ENCODE assay signal across 14 cellular contexts in genomic region chr15:90358124-90359033, GRCh38. TPM values are rescaled to one million over a fixed set of nuclear protein-coding genes. Genes with fewer than 3 reads are reported as not detected.
DNase-seq lines count a peak whose midpoint lies in the region; ATAC-seq and TF ChIP-seq lines count a peak whose summit lies in the region.
"Had no signal": no experiment of that assay in that cellular context is flagged by ENCODE, and none has a peak within 500 bp of the region (broad histone marks: within the 10 kb centered on the region; RNA-seq: fewer than 3 reads in every experiment).

No MANE protein-coding gene starts in this region.

- peaks cover 8% of the 10 kb centered on the region; the same call in 1 of the 2 replicates for H3K36me3 ChIP-seq in PC-9 (ENCODE audit: low read depth)
- no peaks in the 10 kb centered on the region for H3K36me3 ChIP-seq in smooth muscle cell (ENCODE audit: low read depth)
- H3K36me3 ChIP-seq in psoas muscle (ENCODE audit: insufficient read depth in 1 of 2, low read depth in 1 of 2) = peaks cover 4 to 68% of the 10 kb centered on the region in 2 donors
- H3K36me3 ChIP-seq: BE2C had no signal

- peak overlapping the region; percentile 66 for H3K27ac ChIP-seq in PC-9
- H3K27ac ChIP-seq in epithelial cell of prostate = peak overlapping the region; percentile 67
- peak overlapping the region; percentile 34 for H3K27ac ChIP-seq in smooth muscle cell (ENCODE audit: low read depth)
- no peak overlapping the region for H3K27ac ChIP-seq in psoas muscle

- CTCF ChIA-PET in activated CD8-positive, alpha-beta T cell treated with anti-CD3 and anti-CD28 coated beads for 36 hours (lab: Charles Lee) = interaction anchor here (0.9 to 1.7 kb wide), 2 partner anchors 27 to 37 kb away, joined by 3 to 4 read pairs; no protein-coding TSS in a partner anchor
- CTCF ChIA-PET in activated CD8-positive, alpha-beta T cell treated with anti-CD3 and anti-CD28 coated beads, Interleukin-2, amount 10 ng/mL, durations not matched to agents 7 days and 5 days (lab: Charles Lee) = interaction anchor here (0.9 to 6.5 kb wide), 3 partner anchors 19 to 598 kb away, joined by 3 to 80 read pairs (median 4); no protein-coding TSS in a partner anchor
- CTCF ChIA-PET in PC-9 (lab: Charles Lee) = interaction anchor here (0.6 kb wide), 2 partner anchors 319 to 545 kb away, joined by 3 read pairs; partner anchors contain the start of gene MAN2A2

- peaks cover 18% of the 10 kb centered on the region for H3F3A ChIP-seq in PC-9 (ENCODE audit: insufficient read depth, low read depth)
- H3F3A ChIP-seq in smooth muscle cell (ENCODE audit: low read depth) = no peaks in the 10 kb centered on the region

- no peaks in the 10 kb centered on the region for H3K9me3 Mint-ChIP-seq in activated CD8-positive, alpha-beta T cell treated with anti-CD3 and anti-CD28 coated beads for 36 hours
- no peaks in the 10 kb centered on the region for H3K9me3 Mint-ChIP-seq in activated CD8-positive, alpha-beta T cell treated with anti-CD3 and anti-CD28 coated beads, Interleukin-2, amount 10 ng/mL, durations not matched to agents 7 days and 5 days (ENCODE audit: insufficient read depth)
- H3K9me3 Mint-ChIP-seq: activated T-helper 1 cell treated with anti-CD3 and anti-CD28 coated beads, Interleukin-12 subunit alpha, Interleukin-12 subunit beta, Interleukin-2, Interleukin-4 antibody, amounts not matched to agents 30 ng/mL and 10 ng/mL and 1 ng/mL, durations not matched to agents 14 hours and 24 hours and 36 hours had no signal

- no peak overlapping the region for H3K4me3 ChIP-seq in PC-9
- H3K4me3 ChIP-seq in smooth muscle cell = no peak overlapping the region
- no peak overlapping the region for H3K4me3 ChIP-seq in psoas muscle

- no peak overlapping the region for H3K9ac ChIP-seq in smooth muscle cell (ENCODE audit: low read depth)

- no peaks in the 10 kb centered on the region for H3K27me3 ChIP-seq in PC-9 (ENCODE audit: insufficient read depth, low read depth)
- no peaks in the 10 kb centered on the region for H3K27me3 ChIP-seq in smooth muscle cell (ENCODE audit: low read depth)
- no peaks in the 10 kb centered on the region for H3K27me3 ChIP-seq in psoas muscle (ENCODE audit: insufficient read depth in 3 of 3, low read length in 2 of 3)
- H3K27me3 ChIP-seq: BE2C had no signal

- no peak overlapping the region for H3K4me3 Mint-ChIP-seq in activated CD8-positive, alpha-beta T cell treated with anti-CD3 and anti-CD28 coated beads for 36 hours
- H3K4me3 Mint-ChIP-seq in activated CD8-positive, alpha-beta T cell treated with anti-CD3 and anti-CD28 coated beads, Interleukin-2, amount 10 ng/mL, durations not matched to agents 7 days and 5 days = no peak overlapping the region
- H3K4me3 Mint-ChIP-seq: activated T-helper 1 cell treated with anti-CD3 and anti-CD28 coated beads, Interleukin-12 subunit alpha, Interleukin-12 subunit beta, Interleukin-2, Interleukin-4 antibody, amounts not matched to agents 30 ng/mL and 10 ng/mL and 1 ng/mL, durations not matched to agents 14 hours and 24 hours and 36 hours had no signal

- H3K4me2 ChIP-seq in PC-9 = no peak overlapping the region
- H3K4me2 ChIP-seq in smooth muscle cell = no peak overlapping the region

- no peaks in the 10 kb centered on the region for H3K9me3 ChIP-seq in PC-9 (ENCODE audit: insufficient read depth, low read depth)
- H3K9me3 ChIP-seq in smooth muscle cell (replicated peaks; ENCODE audit: low read depth) = no peaks in the 10 kb centered on the region
- H3K9me3 ChIP-seq in psoas muscle = no peaks in the 10 kb centered on the region
- H3K9me3 ChIP-seq: BE2C had no signal

- WGBS in smooth muscle cell (ENCODE audit: low lambda C conversion rate) = 71% methylated on average over 8 of the region's 8 CpGs
- 89% methylated on average over 8 of the region's 8 CpGs for WGBS in psoas muscle, 3 donors

- H3K9me2 ChIP-seq in PC-9 (ENCODE audit: insufficient read depth) = no peaks in the 10 kb centered on the region

- POLR2A ChIA-PET in activated CD8-positive, alpha-beta T cell treated with anti-CD3 and anti-CD28 coated beads for 36 hours (lab: Charles Lee) = no interaction called here
- POLR2A ChIA-PET in activated CD8-positive, alpha-beta T cell treated with anti-CD3 and anti-CD28 coated beads, Interleukin-2, amount 10 ng/mL, durations not matched to agents 7 days and 5 days (lab: Charles Lee) = interaction anchor here (1.3 kb wide), 1 partner anchor 33 kb away, joined by 3 read pairs; no protein-coding TSS in a partner anchor
- POLR2A ChIA-PET in PC-9 (lab: Charles Lee; ENCODE audit: unreplicated experiment) = no interaction called here

- DNase-seq in activated CD8-positive, alpha-beta T cell treated with anti-CD3 and anti-CD28 coated beads for 36 hours = peak; percentile 37
- DNase-seq in activated CD8-positive, alpha-beta T cell treated with anti-CD3 and anti-CD28 coated beads, Interleukin-2, amount 10 ng/mL, durations not matched to agents 7 days and 5 days = no peak
- DNase-seq in PC-9 (peak in 1 of 2 experiments; percentile 37), epithelial cell of prostate (ENCODE audit: low read depth, low spot score) (no peak), smooth muscle cell (lab: John Stamatoyannopoulos, UW; ENCODE audit: unreplicated experiment) (no peak), hepatic stellate cell (ENCODE audit: low spot score) (no peak), psoas muscle (no peak)
- DNase-seq: BE2C, cortex of kidney, GOT3, hypothalamus, NCI-H1092 had no signal

- H2AFZ ChIP-seq in PC-9 (no peak overlapping the region), smooth muscle cell (ENCODE audit: low read depth) (no peak overlapping the region)

- intact Hi-C loops in activated CD8-positive, alpha-beta T cell treated with anti-CD3 and anti-CD28 coated beads for 36 hours (cut with micrococcal nuclease) = no loop called here
- intact Hi-C loops in PC-9 (cut with micrococcal nuclease; ENCODE audit: unreplicated experiment) (no loop called here), psoas muscle (cut with DNase I) (no loop called here)

- H4K20me1 ChIP-seq in PC-9 (ENCODE audit: insufficient read depth) (no peaks in the 10 kb centered on the region), smooth muscle cell (ENCODE audit: low read depth) (no peaks in the 10 kb centered on the region)

- H3K4me1 ChIP-seq in PC-9 (replicated peaks; ENCODE audit: insufficient read depth) (peaks cover 32% of the 10 kb centered on the region), smooth muscle cell (ENCODE audit: low read depth) (peaks cover 3% of the 10 kb centered on the region), psoas muscle (peaks cover 13% of the 10 kb centered on the region)
- H3K4me1 ChIP-seq: BE2C had no signal

- H3K27me3 Mint-ChIP-seq in activated CD8-positive, alpha-beta T cell treated with anti-CD3 and anti-CD28 coated beads for 36 hours = no peaks in the 10 kb centered on the region
- H3K27me3 Mint-ChIP-seq in activated CD8-positive, alpha-beta T cell treated with anti-CD3 and anti-CD28 coated beads, Interleukin-2, amount 10 ng/mL, durations not matched to agents 7 days and 5 days (ENCODE audit: low read depth) = no peaks in the 10 kb centered on the region

- peaks cover 6% of the 10 kb centered on the region; the same call in 1 of the 2 replicates for H3K79me2 ChIP-seq in PC-9 (ENCODE audit: low read depth)
- no peaks in the 10 kb centered on the region for H3K79me2 ChIP-seq in smooth muscle cell (ENCODE audit: low read depth)

- H3K27ac Mint-ChIP-seq in activated CD8-positive, alpha-beta T cell treated with anti-CD3 and anti-CD28 coated beads for 36 hours = no peak overlapping the region
- H3K27ac Mint-ChIP-seq in activated CD8-positive, alpha-beta T cell treated with anti-CD3 and anti-CD28 coated beads, Interleukin-2, amount 10 ng/mL, durations not matched to agents 7 days and 5 days = no peak overlapping the region
- H3K27ac Mint-ChIP-seq: activated T-helper 1 cell treated with anti-CD3 and anti-CD28 coated beads, Interleukin-12 subunit alpha, Interleukin-12 subunit beta, Interleukin-2, Interleukin-4 antibody, amounts not matched to agents 30 ng/mL and 10 ng/mL and 1 ng/mL, durations not matched to agents 14 hours and 24 hours and 36 hours had no signal

- no peak for TF ChIP-seq CTCF in activated CD8-positive, alpha-beta T cell treated with anti-CD3 and anti-CD28 coated beads for 36 hours (IDR thresholded peaks at IDR 0.05)
- TF ChIP-seq CTCF in PC-9 (conservative IDR thresholded peaks at IDR 0.05) = no peak
- no peak for TF ChIP-seq CTCF in smooth muscle cell (IDR thresholded peaks at IDR 0.05; ENCODE audit: borderline replicate concordance, insufficient read depth, poor library complexity, severe bottlenecking)
- no peak for TF ChIP-seq CTCF in psoas muscle (IDR thresholded peaks at IDR 0.05)

- no TSS peak for BruUV-seq in PC-9 (replicated peaks; lab: Mats Ljungman, UMichigan)

- peak; percentile 67 for ATAC-seq in activated CD8-positive, alpha-beta T cell treated with anti-CD3 and anti-CD28 coated beads for 36 hours
- ATAC-seq in activated CD8-positive, alpha-beta T cell treated with anti-CD3 and anti-CD28 coated beads, Interleukin-2, amount 10 ng/mL, durations not matched to agents 7 days and 5 days = no peak
- ATAC-seq in GM21381 (IDR thresholded peaks at IDR 0.05; ENCODE audit: unreplicated experiment) = no peak
- no peak for ATAC-seq in psoas muscle

- peaks cover 17% of the 10 kb centered on the region for H3K4me1 Mint-ChIP-seq in activated CD8-positive, alpha-beta T cell treated with anti-CD3 and anti-CD28 coated beads for 36 hours (ENCODE audit: low read depth)
- H3K4me1 Mint-ChIP-seq in activated CD8-positive, alpha-beta T cell treated with anti-CD3 and anti-CD28 coated beads, Interleukin-2, amount 10 ng/mL, durations not matched to agents 7 days and 5 days (ENCODE audit: low read depth) = peaks cover 39% of the 10 kb centered on the region

- H3K36me3 Mint-ChIP-seq in activated CD8-positive, alpha-beta T cell treated with anti-CD3 and anti-CD28 coated beads for 36 hours (ENCODE audit: low read depth) = no peaks in the 10 kb centered on the region
- peaks cover 5% of the 10 kb centered on the region for H3K36me3 Mint-ChIP-seq in activated CD8-positive, alpha-beta T cell treated with anti-CD3 and anti-CD28 coated beads, Interleukin-2, amount 10 ng/mL, durations not matched to agents 7 days and 5 days (ENCODE audit: low read depth)

RNA-seq across cellular contexts. Expression of gene ZNF774, which starts 6.3 kb away (rescaled TPM):
- 1 to 10 TPM; 1.2 to 1.4 TPM for total RNA-seq in activated CD8-positive, alpha-beta T cell treated with anti-CD3 and anti-CD28 coated beads for 36 hours
- 1 to 10 TPM in 1 of 2 experiments, under 1 TPM in 1; 0.60 to 1.6 TPM for total RNA-seq in activated CD8-positive, alpha-beta T cell treated with anti-CD3 and anti-CD28 coated beads, Interleukin-2, amount 10 ng/mL, durations not matched to agents 7 days and 5 days
- total RNA-seq in PC-9 (2021) = 6.2 and 6.3 TPM in 2 replicates
- total RNA-seq in smooth muscle cell = 0.90 and 2.3 TPM in 2 replicates
- polyA plus RNA-seq in smooth muscle cell = 0.08 and 1.3 TPM in 2 replicates
- 10 to 100 TPM in 2 of 4 donors, 1 to 10 TPM in 2; 7.6 to 19.6 (median 11.8) TPM for total RNA-seq in psoas muscle
- 1 to 10 TPM; 2.8 to 7.9 (median 4.3) TPM for polyA plus RNA-seq in psoas muscle

RNA-seq across cellular contexts. Expression of gene IQGAP1, which starts 29.7 kb away (rescaled TPM):
- 100 to 1,000 TPM; 148 to 155 TPM for total RNA-seq in activated CD8-positive, alpha-beta T cell treated with anti-CD3 and anti-CD28 coated beads for 36 hours
- 100 to 1,000 TPM; 249 to 257 TPM for total RNA-seq in activated CD8-positive, alpha-beta T cell treated with anti-CD3 and anti-CD28 coated beads, Interleukin-2, amount 10 ng/mL, durations not matched to agents 7 days and 5 days
- total RNA-seq in PC-9 (2021) (113 and 164 TPM in 2 replicates), smooth muscle cell (184 and 185 TPM in 2 replicates), psoas muscle (10 to 100 TPM; 39.7 to 72.2 (median 50.6) TPM)
- polyA plus RNA-seq in smooth muscle cell (59.3 and 80.8 TPM in 2 replicates), psoas muscle (10 to 100 TPM; 31.1 to 58.7 (median 37.7) TPM)
